9 cellular contexts compared by ENCODE assay signal in the genomic region with DNA sequence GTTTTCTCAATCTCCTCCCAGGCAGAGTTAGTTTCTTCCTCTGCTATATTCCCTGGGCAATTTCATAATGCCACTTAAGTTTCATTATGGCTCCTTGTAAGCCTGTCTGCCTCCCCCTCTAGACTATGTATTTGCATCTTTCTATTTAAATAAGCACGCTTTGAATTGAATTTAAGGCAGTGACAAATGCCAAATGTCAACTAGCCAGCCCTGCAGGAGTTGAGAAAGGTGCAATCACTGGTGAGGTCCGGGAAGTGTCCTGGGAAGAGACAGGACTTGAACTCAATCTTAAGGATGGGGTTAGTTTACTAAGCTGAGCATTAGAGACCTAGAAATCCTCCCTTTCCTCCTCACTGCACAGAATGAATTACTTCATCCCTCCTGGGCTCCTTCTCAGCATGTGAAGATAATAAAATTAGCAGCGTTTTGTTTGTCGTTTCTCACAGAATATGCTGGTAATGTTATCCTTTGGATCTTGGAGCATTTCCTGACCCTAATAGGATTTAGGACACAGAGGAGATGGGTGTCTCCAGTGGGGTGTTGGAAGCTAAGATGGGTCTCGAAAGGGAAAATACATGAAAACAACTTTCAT. TPM values are rescaled to one million over a fixed set of nuclear protein-coding genes. Genes with fewer than 3 reads are reported as not detected.
DNase-seq lines count a peak whose midpoint lies in the region; ATAC-seq and TF ChIP-seq lines count a peak whose summit lies in the region.
"Had no signal": no experiment of that assay in that cellular context is flagged by ENCODE, and none has a peak within 500 bp of the region (broad histone marks: within the 10 kb centered on the region; RNA-seq: fewer than 3 reads in every experiment).

No MANE protein-coding gene starts in this region.

- peak overlapping the region; percentile 87 for H3K27ac Mint-ChIP-seq in activated CD4-positive, alpha-beta T cell treated with anti-CD3 and anti-CD28 coated beads for 36 hours

- peak overlapping the region; percentile 88; the same call in 1 of the 2 replicates for H3K27ac ChIP-seq in PC-3 (ENCODE audit: low read length)
- peak overlapping the region; percentile 93 for H3K27ac ChIP-seq in fibroblast of lung (ENCODE audit: insufficient read depth, low read length)
- H3K27ac ChIP-seq in stomach smooth muscle (ENCODE audit: low read length) = peak overlapping the region; percentile 97

- ATAC-seq in activated CD4-positive, alpha-beta T cell treated with anti-CD3 and anti-CD28 coated beads for 36 hours = peak; percentile 31
- ATAC-seq in PC-3 = no peak

- H3K4me1 ChIP-seq in PC-3 (ENCODE audit: insufficient read depth, low read length) = peaks cover 53% of the 10 kb centered on the region
- no peaks in the 10 kb centered on the region for H3K4me1 ChIP-seq in fibroblast of lung (ENCODE audit: control insufficient read depth, extremely low read depth, insufficient read depth, low read length)
- H3K4me1 ChIP-seq in stomach smooth muscle (ENCODE audit: control insufficient read depth, insufficient read depth, low read length) = peaks cover 10% of the 10 kb centered on the region

- H3K4me1 Mint-ChIP-seq in activated CD4-positive, alpha-beta T cell treated with anti-CD3 and anti-CD28 coated beads for 36 hours = peaks cover 37% of the 10 kb centered on the region

- H3K9me2 ChIP-seq in PC-3 (replicated peaks; ENCODE audit: low read length) = no peaks in the 10 kb centered on the region

- H3K9ac ChIP-seq in PC-3 (ENCODE audit: low read length) (no peak overlapping the region; the same call in 1 of the 2 replicates), fibroblast of lung (ENCODE audit: insufficient read depth, low read length) (no peak overlapping the region), stomach smooth muscle (ENCODE audit: low read length in 2 of 2) (peak overlapping the region; percentile 74 to 96)

- H3K27me3 ChIP-seq in PC-3 (ENCODE audit: low read length) = no peaks in the 10 kb centered on the region
- no peaks in the 10 kb centered on the region for H3K27me3 ChIP-seq in fibroblast of lung (ENCODE audit: control insufficient read depth, insufficient read depth, low read length)
- no peaks in the 10 kb centered on the region for H3K27me3 ChIP-seq in stomach smooth muscle (ENCODE audit: control insufficient read depth in 1 of 2, insufficient read depth in 2 of 2, low read length in 2 of 2)
- H3K27me3 ChIP-seq in H7 (ENCODE audit: control insufficient read depth, insufficient read depth, low read length) = no peaks in the 10 kb centered on the region; the same call in 1 of the 2 replicates
- H3K27me3 ChIP-seq: MG63 had no signal

- no TSS peak for BruUV-seq in PC-3 (replicated peaks; lab: Mats Ljungman, UMichigan)

- H3K4me3 Mint-ChIP-seq in activated CD4-positive, alpha-beta T cell treated with anti-CD3 and anti-CD28 coated beads for 36 hours = peak overlapping the region; percentile 87

- H3K79me2 ChIP-seq in PC-3 (ENCODE audit: low read length) (peaks cover 24% of the 10 kb centered on the region), fibroblast of lung (ENCODE audit: control insufficient read depth, insufficient read depth, low read length) (peaks cover 12% of the 10 kb centered on the region)

- peak overlapping the region; percentile 89 for H3K4me2 ChIP-seq in PC-3 (ENCODE audit: low read length)
- peak overlapping the region; percentile 82 for H3K4me2 ChIP-seq in fibroblast of lung (ENCODE audit: extremely low read depth, insufficient read depth, low read length)

- H3K9me3 Mint-ChIP-seq in activated CD4-positive, alpha-beta T cell treated with anti-CD3 and anti-CD28 coated beads for 36 hours (ENCODE audit: low read depth) = no peaks in the 10 kb centered on the region

- H3K36me3 Mint-ChIP-seq in activated CD4-positive, alpha-beta T cell treated with anti-CD3 and anti-CD28 coated beads for 36 hours (ENCODE audit: low read depth) = peaks cover 10% of the 10 kb centered on the region

- peaks cover 5% of the 10 kb centered on the region for H3F3A ChIP-seq in PC-3 (ENCODE audit: low read length, unreplicated experiment)

- H3K9me3 ChIP-seq in PC-3 (ENCODE audit: low read length) (no peaks in the 10 kb centered on the region), fibroblast of lung (ENCODE audit: control insufficient read depth, insufficient read depth, low read depth, low read length) (no peaks in the 10 kb centered on the region), stomach smooth muscle (ENCODE audit: control insufficient read depth in 2 of 2, low read length in 2 of 2) (no peaks in the 10 kb centered on the region)
- H3K9me3 ChIP-seq: MG63 had no signal

- CTCF ChIA-PET in activated CD4-positive, alpha-beta T cell treated with anti-CD3 and anti-CD28 coated beads for 36 hours (lab: Charles Lee) = interaction anchor here (1.0 to 2.1 kb wide), 3 partner anchors 10 to 149 kb away, joined by 3 to 10 read pairs (median 4); no protein-coding TSS in a partner anchor
- CTCF ChIA-PET in PC-3 (lab: Charles Lee) = no interaction called here

- peaks cover 2% of the 10 kb centered on the region for H3K27me3 Mint-ChIP-seq in activated CD4-positive, alpha-beta T cell treated with anti-CD3 and anti-CD28 coated beads for 36 hours

- intact Hi-C loops in activated CD4-positive, alpha-beta T cell treated with anti-CD3 and anti-CD28 coated beads for 36 hours (cut with DNase I, micrococcal nuclease) = loop anchor here (1.0 to 2.0 kb wide), 3 partner anchors 22 to 146 kb away; no protein-coding TSS in a partner anchor
- intact Hi-C loops in PC-3 (cut with micrococcal nuclease) = no loop called here

- H2AFZ ChIP-seq in PC-3 (ENCODE audit: low read length) (no peak overlapping the region), fibroblast of lung (ENCODE audit: low read length) (no peak overlapping the region)

- TF ChIP-seq CTCF in PC-3 (conservative IDR thresholded peaks at IDR 0.05; ENCODE audit: low read depth, low read length) = no peak
- TF ChIP-seq CTCF in fibroblast of lung (conservative IDR thresholded peaks at IDR 0.05 in 1 of 2, IDR thresholded peaks at IDR 0.05 in 1 of 2; ENCODE audit: low read depth in 1 of 2, low read length in 2 of 2) = no peak

- H4K20me1 ChIP-seq in PC-3 (ENCODE audit: low read length) = no peaks in the 10 kb centered on the region
- no peaks in the 10 kb centered on the region for H4K20me1 ChIP-seq in fibroblast of lung (ENCODE audit: control insufficient read depth, extremely low read depth, insufficient read depth, low read length)

- POLR2A ChIA-PET in activated CD4-positive, alpha-beta T cell treated with anti-CD3 and anti-CD28 coated beads for 36 hours (lab: Charles Lee) = interaction anchor here (1.1 kb wide), 1 partner anchor 29 kb away, joined by 5 read pairs; no protein-coding TSS in a partner anchor
- POLR2A ChIA-PET in PC-3 (lab: Charles Lee; ENCODE audit: unreplicated experiment) = no interaction called here

- DNase-seq in activated CD4-positive, alpha-beta T cell treated with anti-CD3 and anti-CD28 coated beads for 36 hours = peak; percentile 15
- DNase-seq in activated CD4-positive, alpha-beta T cell treated with anti-CD3 and anti-CD28 coated beads, Interleukin-2, amount 50 U/mL, for 1 hour = no peak
- DNase-seq in PC-3 = no peak
- DNase-seq in fibroblast of lung (ENCODE audit: low read depth in 2 of 2) = no peak
- DNase-seq in inferior parietal cortex (ENCODE audit: extremely low spot score) = no peak
- no peak for DNase-seq in H7
- no peak for DNase-seq in dermis blood vessel endothelial cell
- DNase-seq: MG63 had no signal

- H3K36me3 ChIP-seq in PC-3 (ENCODE audit: low read depth, low read length) (no peaks in the 10 kb centered on the region), fibroblast of lung (ENCODE audit: control insufficient read depth, insufficient read depth, low read length) (peaks cover 5% of the 10 kb centered on the region), stomach smooth muscle (ENCODE audit: control insufficient read depth in 2 of 2, insufficient read depth in 2 of 2, low read length in 2 of 2) (peaks cover 4 to 5% of the 10 kb centered on the region in 2 donors), H7 (replicated peaks; ENCODE audit: control insufficient read depth, insufficient read depth, low read length) (peaks cover 5% of the 10 kb centered on the region)

- peak overlapping the region; percentile 95; the same call in 1 of the 2 replicates for H3K4me3 ChIP-seq in PC-3 (ENCODE audit: low read length)
- peak overlapping the region; percentile 64 to 80 (median 76) for H3K4me3 ChIP-seq in fibroblast of lung (replicated peaks in 1 of 4; ENCODE audit: control extremely low read depth in 1 of 4, insufficient read depth in 1 of 4, low read depth in 3 of 4, low read length in 4 of 4)
- H3K4me3 ChIP-seq in stomach smooth muscle (ENCODE audit: low read length in 2 of 2) = peak overlapping the region; percentile 68 to 92
- no peak overlapping the region; the same call in 1 of the 2 replicates for H3K4me3 ChIP-seq in H7 (ENCODE audit: insufficient read depth, low read depth, low read length)

RNA-seq across cellular contexts. Expression of a gene that starts 1.6 kb away (rescaled TPM):
- 1 to 10 TPM; 7.9 to 8.8 TPM for total RNA-seq in activated CD4-positive, alpha-beta T cell treated with anti-CD3 and anti-CD28 coated beads for 36 hours
- total RNA-seq in PC-3 (2014; rRNA removed) = 12.9 and 15.2 TPM in 2 replicates
- 17.5 and 24.1 TPM in 2 replicates for total RNA-seq in fibroblast of lung
- polyA plus RNA-seq in fibroblast of lung = 25.2 and 30.2 TPM in 2 replicates
- 13.4 and 18.1 TPM in 2 replicates for polyA plus RNA-seq in fibroblast of lung (2012)
- polyA minus RNA-seq in fibroblast of lung (ENCODE audit: low replicate concordance) = 30.6 and 66.1 TPM in 2 replicates
- total RNA-seq in H7 (2014; rRNA removed; shearing (Covaris generic)) = 10.6 and 12.5 TPM in 2 replicates
- 16.5 and 19.1 TPM in 2 replicates for total RNA-seq in dermis blood vessel endothelial cell

RNA-seq across cellular contexts. Expression of a gene that starts 25.3 kb away (rescaled TPM):
- total RNA-seq in activated CD4-positive, alpha-beta T cell treated with anti-CD3 and anti-CD28 coated beads for 36 hours = 1 to 10 TPM; 2.0 to 2.3 TPM
- total RNA-seq in PC-3 (2014; rRNA removed) (not detected in 2 replicates), fibroblast of lung (5.6 and 8.4 TPM in 2 replicates), dermis blood vessel endothelial cell (0.17 and 0.37 TPM in 2 replicates)
- 6.7 and 8.7 TPM in 2 replicates for polyA plus RNA-seq in fibroblast of lung
- 3.7 and 6.2 TPM in 2 replicates for polyA plus RNA-seq in fibroblast of lung (2012)
- polyA minus RNA-seq in fibroblast of lung (ENCODE audit: low replicate concordance) = not detected in 2 replicates
- total RNA-seq in H7 (2014; rRNA removed; shearing (Covaris generic)) = 5.6 and 6.2 TPM in 2 replicates

Comparison
In these comparisons a context has a peak if more than half of its experiments do, and no peak if none do; other contexts are left out.
1. H3K9ac ChIP-seq: peak in stomach smooth muscle (2 of 2); none in PC-3 (single experiment) and fibroblast of lung (single experiment).
2. Peak in every context shown above with its lines, with median percentiles within 50 percentile points of each other: H3K27ac ChIP-seq.